Comparison of ENCODE assay signal across 1 cellular context in genomic region chr6:31739639-31740396, GRCh38.
A peak's percentile ranks its signal among the peaks of the same experiment; 100 is the strongest.
TF ChIP-seq lines count a peak whose summit lies in the region.

TSS of gene MSH5 (plus strand) at chr6:31740005. CDS start at chr6:31740467, 462 bp downstream.

TF ChIP-seq in K562, 482 proteins besides CTCF, POLR2A, EP300 and RAD21 (continued from another document):
- TF ChIP-seq STAT6 (CRISPR knock-in tag; IDR thresholded peaks at IDR 0.05), result peak; percentile 96
- no peak for TF ChIP-seq ZNF175 (CRISPR knock-in tag; IDR thresholded peaks at IDR 0.05; ENCODE audit: low read depth)
- TF ChIP-seq ZNF224 (CRISPR knock-in tag; IDR thresholded peaks at IDR 0.05), result peak; percentile 91; the same call in 1 of the 2 replicates
- no peak for TF ChIP-seq ZBED1 (IDR thresholded peaks at IDR 0.05)
- no peak for TF ChIP-seq ZBTB5 (IDR thresholded peaks at IDR 0.05)
- no peak for TF ChIP-seq YBX1 (IDR thresholded peaks at IDR 0.05)
- no peak for TF ChIP-seq LEF1 (IDR thresholded peaks at IDR 0.05)
- peak; percentile 78 for TF ChIP-seq HBP1 (CRISPR knock-in tag; IDR thresholded peaks at IDR 0.05)
- TF ChIP-seq MTA2 (IDR thresholded peaks at IDR 0.05; ENCODE audit: low read depth), result no peak
TF ChIP-seq in K562: peak in this region for 171.
